In the genomic region with DNA sequence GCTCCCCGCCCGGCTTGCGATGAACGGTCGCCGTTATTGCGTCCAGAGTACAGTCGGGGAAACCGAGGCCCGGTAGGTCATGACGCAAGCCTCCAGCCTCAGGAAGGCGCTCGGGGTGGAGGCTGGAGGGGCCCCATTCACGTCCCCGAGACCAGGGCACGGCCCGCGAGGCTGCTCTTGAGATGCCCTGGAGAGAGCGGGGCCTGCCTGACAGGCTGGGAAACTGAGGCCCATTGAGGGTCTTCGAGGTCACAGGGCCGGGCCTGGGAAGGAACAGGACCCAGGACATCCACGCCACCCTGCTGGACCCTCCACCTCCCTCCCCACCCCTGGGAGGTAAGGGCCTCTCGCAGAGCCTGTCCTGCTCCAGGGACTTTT, we compare ENCODE assay signal across 8 cellular contexts. TPM values are rescaled to one million over a fixed set of nuclear protein-coding genes. Genes with fewer than 3 reads are reported as not detected.
A peak's percentile ranks its signal among the peaks of the same experiment; 100 is the strongest.
DNase-seq lines count a peak whose midpoint lies in the region; ATAC-seq and TF ChIP-seq lines count a peak whose summit lies in the region.

No MANE protein-coding gene starts in this region.

- peak; percentile 7 for DNase-seq in HT-29 (ENCODE audit: low spot score)
- DNase-seq in colonic mucosa, result no peak
- DNase-seq in ACHN, result no peak
- no peak for DNase-seq in NCI-H2171 (lab: John Stamatoyannopoulos, UW)
- DNase-seq in SW 1271 (lab: John Stamatoyannopoulos, UW), result no peak

- H3K27me3 ChIP-seq in colonic mucosa, result no peaks in the 10 kb centered on the region
- H3K27me3 ChIP-seq in muscle layer of duodenum (ENCODE audit: low read depth, low read length), result no peaks in the 10 kb centered on the region

- H3K9ac ChIP-seq in ES-I3 (ENCODE audit: low read depth, low read length), result peak overlapping the region; percentile 82
- H3K9ac ChIP-seq in colonic mucosa (ENCODE audit: low read depth in 2 of 2, low read length in 2 of 2), result peak overlapping the region; percentile 98 to 99

- no peak for ATAC-seq in HG03175 (IDR thresholded peaks at IDR 0.05; ENCODE audit: unreplicated experiment)

- intact Hi-C loops in colonic mucosa (cut with DNase I), result loop anchor here (5.0 kb wide), 2 partner anchors 67 to 102 kb away; no protein-coding TSS in a partner anchor

- H3K27ac ChIP-seq in colonic mucosa (peak overlapping the region; percentile 78), muscle layer of duodenum (ENCODE audit: low read length) (peak overlapping the region; percentile 75)

- H3K4me1 ChIP-seq in ES-I3 (ENCODE audit: insufficient read depth, low read length), result peaks cover 8% of the 10 kb centered on the region
- peaks cover 6% of the 10 kb centered on the region for H3K4me1 ChIP-seq in colonic mucosa
- H3K4me1 ChIP-seq in muscle layer of duodenum (ENCODE audit: control insufficient read depth in 1 of 2, insufficient read depth in 2 of 2, low read length in 2 of 2), result peaks cover 0 to 34% of the 10 kb centered on the region in 2 donors

- TF ChIP-seq CTCF in colonic mucosa (IDR thresholded peaks at IDR 0.05), result no peak

- H3K9me3 ChIP-seq in ES-I3 (ENCODE audit: control insufficient read depth, insufficient read depth, low read length) (no peaks in the 10 kb centered on the region), colonic mucosa (no peaks in the 10 kb centered on the region), muscle layer of duodenum (ENCODE audit: control insufficient read depth in 1 of 2, low read length in 2 of 2) (no peaks in the 10 kb centered on the region)

- H3K36me3 ChIP-seq in ES-I3 (ENCODE audit: insufficient read depth, low read length), result no peaks in the 10 kb centered on the region; the same call in none of the 2 replicates
- peaks cover 2% of the 10 kb centered on the region for H3K36me3 ChIP-seq in colonic mucosa
- peaks cover 4 to 22% of the 10 kb centered on the region in 2 donors for H3K36me3 ChIP-seq in muscle layer of duodenum (ENCODE audit: control insufficient read depth in 1 of 2, insufficient read depth in 2 of 2, low read length in 2 of 2)

- peak overlapping the region; percentile 99 for H3K4me3 ChIP-seq in colonic mucosa
- peak overlapping the region; percentile 92 to 98 for H3K4me3 ChIP-seq in muscle layer of duodenum (ENCODE audit: low read depth in 1 of 2, low read length in 2 of 2)

- in situ Hi-C loops in ACHN (cut with HindIII; ENCODE audit: low pct_ligation_motif_present, low pct_unique_long_range_greater_than_20kb, low sequenced_read_pairs), result no loop called here

RNA-seq across cellular contexts. Expression of a gene that starts 0.4 kb away (rescaled TPM):
- total RNA-seq in HT-29 (2014; rRNA removed; shearing (Covaris generic)), result 133 and 170 TPM in 2 replicates
- total RNA-seq in colonic mucosa, result 100 to 1,000 TPM; 192 to 244 TPM

RNA-seq across cellular contexts. Expression of a gene that starts 17.3 kb away (rescaled TPM):
- total RNA-seq in HT-29 (2014; rRNA removed; shearing (Covaris generic)), result 0.26 and 0.97 TPM in 2 replicates
- 1 to 10 TPM; 3.3 to 3.7 TPM for total RNA-seq in colonic mucosa

RNA-seq across cellular contexts. Expression of a gene that starts 23.3 kb away (rescaled TPM):
- 223 and 234 TPM in 2 replicates for total RNA-seq in HT-29 (2014; rRNA removed; shearing (Covaris generic))
- 100 to 1,000 TPM in 1 of 2 donors, 10 to 100 TPM in 1; 92.9 to 210 TPM for total RNA-seq in colonic mucosa

RNA-seq across cellular contexts. Expression of a gene that starts 54.1 kb away (rescaled TPM):
- total RNA-seq in HT-29 (2014; rRNA removed; shearing (Covaris generic)), result 2,135 and 2,483 TPM in 2 replicates
- total RNA-seq in colonic mucosa, result 1,000 to 10,000 TPM; 1,055 to 1,445 TPM
